In the genomic region with DNA sequence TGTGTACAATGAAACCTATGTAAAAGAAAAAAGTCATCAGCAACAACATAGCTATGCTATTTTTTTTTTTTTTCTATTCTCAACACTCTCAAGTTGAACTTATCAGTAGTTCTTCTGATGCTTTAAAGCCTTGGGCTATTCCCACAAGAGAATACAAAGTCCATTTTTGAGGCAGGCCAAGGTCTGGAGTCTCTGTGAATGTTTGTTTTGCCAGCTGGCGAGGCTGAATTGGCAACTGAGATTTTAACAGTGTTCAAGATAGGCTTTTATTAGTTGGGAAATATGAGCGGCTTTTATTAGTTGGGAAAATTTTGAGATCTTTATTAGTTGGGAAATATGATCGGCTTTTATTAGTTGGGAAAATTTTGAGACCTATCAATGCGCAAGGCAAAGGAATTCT, we compare ENCODE assay signal across 26 cellular contexts.
"Had no signal": no experiment of that assay in that cellular context is flagged by ENCODE, and none has a peak within 500 bp of the region (broad histone marks: within the 10 kb centered on the region; RNA-seq: fewer than 3 reads in every experiment).

No MANE protein-coding gene starts in this region.

- H3K4me3 Mint-ChIP-seq: activated CD8-positive, alpha-beta memory T cell treated with anti-CD3 and anti-CD28 coated beads, Interleukin-2, amount 10 ng/mL, durations not matched to agents 7 days and 5 days; activated naive CD8-positive, alpha-beta T cell treated with anti-CD3 and anti-CD28 coated beads, Interleukin-2, amount 50 U/mL, for 24 hours; activated T-cell treated with anti-CD3 and anti-CD28 coated beads, Interleukin-2, amount 50 U/mL, for 4 hours; T-helper 2 cell treated with Interferon-gamma antibody and Interleukin-4, amounts not matched to agents 5 μg/mL and 100 μg/mL, for 36 hours had no signal

- H3K4me1 Mint-ChIP-seq: activated CD8-positive, alpha-beta memory T cell treated with anti-CD3 and anti-CD28 coated beads, Interleukin-2, amount 10 ng/mL, durations not matched to agents 7 days and 5 days; activated naive CD8-positive, alpha-beta T cell treated with anti-CD3 and anti-CD28 coated beads, Interleukin-2, amount 50 U/mL, for 24 hours had no signal

- H3K27ac Mint-ChIP-seq: activated CD8-positive, alpha-beta memory T cell treated with anti-CD3 and anti-CD28 coated beads, Interleukin-2, amount 10 ng/mL, durations not matched to agents 7 days and 5 days; activated naive CD4-positive, alpha-beta T cell treated with anti-CD3 and anti-CD28 coated beads, Interleukin-2, amount 50 U/mL, for 72 hours; activated naive CD8-positive, alpha-beta T cell treated with anti-CD3 and anti-CD28 coated beads, Interleukin-2, amount 50 U/mL, for 24 hours; T-helper 2 cell treated with Interferon-gamma antibody and Interleukin-4, amounts not matched to agents 5 μg/mL and 100 μg/mL, for 36 hours had no signal

- H3K9me3 ChIP-seq: Peyer's patch, SJSA1 had no signal

- ATAC-seq: activated CD4-positive, CD25-positive, alpha-beta regulatory T cell treated with anti-CD3 and anti-CD28 coated beads, Interleukin-2, amount 50 U/mL, for 24 hours; activated CD8-positive, alpha-beta memory T cell treated with anti-CD3 and anti-CD28 coated beads, Interleukin-2, amount 10 ng/mL, durations not matched to agents 7 days and 5 days; activated naive CD4-positive, alpha-beta T cell treated with anti-CD3 and anti-CD28 coated beads, Interleukin-2, amount 50 U/mL, for 72 hours; activated naive CD8-positive, alpha-beta T cell treated with anti-CD3 and anti-CD28 coated beads, Interleukin-2, amount 50 U/mL, for 24 hours; activated T-cell treated with anti-CD3 and anti-CD28 coated beads, Interleukin-2, amount 50 U/mL, for 4 hours; SK-N-SH treated with all-trans-retinoic acid at 6 μM for 48 hours had no signal

- H3K36me3 ChIP-seq: brain microvascular endothelial cell, cardiac muscle cell, Peyer's patch, SJSA1 had no signal

- H3K4me3 ChIP-seq: cardiac muscle cell, Peyer's patch, SJSA1 had no signal

- DNase-seq: activated CD4-positive, alpha-beta T cell treated with anti-CD3 and anti-CD28 coated beads for 4 hours; activated CD8-positive, alpha-beta memory T cell treated with anti-CD3 and anti-CD28 coated beads, Interleukin-2, amount 10 ng/mL, durations not matched to agents 7 days and 5 days; activated effector memory CD4-positive, alpha-beta T cell treated with anti-CD3 and anti-CD28 coated beads, Interleukin-2, amount 50 U/mL, for 16 hours; activated naive CD4-positive, alpha-beta T cell treated with Interleukin-2 at 50 U/mL for 16 hours; activated naive CD8-positive, alpha-beta T cell treated with anti-CD3 and anti-CD28 coated beads, Interleukin-2, amount 50 U/mL, for 24 hours; activated T-cell treated with anti-CD3 and anti-CD28 coated beads, Interleukin-2, amount 50 U/mL, for 4 hours; amniotic stem cell; brain microvascular endothelial cell; Kasumi-1; KBM-7; NCI-H1105 treated with DMSO at 0.1 percent for 48 hours; NCI-H1436 treated with DMSO at 0.1 percent for 48 hours; NCI-H187; NCI-H2081; NCI-H510A treated with DMSO at 0.1 percent for 48 hours; NCI-H69; Peyer's patch; SHP77; SW 1271 had no signal

- H3K27ac ChIP-seq: brain microvascular endothelial cell, cardiac muscle cell, Peyer's patch, RWPE1, SJSA1 had no signal

- H3K27me3 Mint-ChIP-seq: activated CD8-positive, alpha-beta memory T cell treated with anti-CD3 and anti-CD28 coated beads, Interleukin-2, amount 10 ng/mL, durations not matched to agents 7 days and 5 days; activated naive CD8-positive, alpha-beta T cell treated with anti-CD3 and anti-CD28 coated beads, Interleukin-2, amount 50 U/mL, for 24 hours had no signal

- H3K36me3 Mint-ChIP-seq: activated CD8-positive, alpha-beta memory T cell treated with anti-CD3 and anti-CD28 coated beads, Interleukin-2, amount 10 ng/mL, durations not matched to agents 7 days and 5 days; activated naive CD4-positive, alpha-beta T cell treated with anti-CD3 and anti-CD28 coated beads, Interleukin-2, amount 50 U/mL, for 72 hours had no signal

- H3K27me3 ChIP-seq: brain microvascular endothelial cell, cardiac muscle cell, Peyer's patch, SJSA1 had no signal

- H3K4me1 ChIP-seq: Peyer's patch, SJSA1 had no signal

- H3K9me3 Mint-ChIP-seq: activated naive CD8-positive, alpha-beta T cell treated with anti-CD3 and anti-CD28 coated beads, Interleukin-2, amount 50 U/mL, for 24 hours; activated T-cell treated with anti-CD3 and anti-CD28 coated beads, Interleukin-2, amount 50 U/mL, for 4 hours; T-helper 2 cell treated with Interferon-gamma antibody and Interleukin-4, amounts not matched to agents 5 μg/mL and 100 μg/mL, for 36 hours had no signal
